In the genomic region with DNA sequence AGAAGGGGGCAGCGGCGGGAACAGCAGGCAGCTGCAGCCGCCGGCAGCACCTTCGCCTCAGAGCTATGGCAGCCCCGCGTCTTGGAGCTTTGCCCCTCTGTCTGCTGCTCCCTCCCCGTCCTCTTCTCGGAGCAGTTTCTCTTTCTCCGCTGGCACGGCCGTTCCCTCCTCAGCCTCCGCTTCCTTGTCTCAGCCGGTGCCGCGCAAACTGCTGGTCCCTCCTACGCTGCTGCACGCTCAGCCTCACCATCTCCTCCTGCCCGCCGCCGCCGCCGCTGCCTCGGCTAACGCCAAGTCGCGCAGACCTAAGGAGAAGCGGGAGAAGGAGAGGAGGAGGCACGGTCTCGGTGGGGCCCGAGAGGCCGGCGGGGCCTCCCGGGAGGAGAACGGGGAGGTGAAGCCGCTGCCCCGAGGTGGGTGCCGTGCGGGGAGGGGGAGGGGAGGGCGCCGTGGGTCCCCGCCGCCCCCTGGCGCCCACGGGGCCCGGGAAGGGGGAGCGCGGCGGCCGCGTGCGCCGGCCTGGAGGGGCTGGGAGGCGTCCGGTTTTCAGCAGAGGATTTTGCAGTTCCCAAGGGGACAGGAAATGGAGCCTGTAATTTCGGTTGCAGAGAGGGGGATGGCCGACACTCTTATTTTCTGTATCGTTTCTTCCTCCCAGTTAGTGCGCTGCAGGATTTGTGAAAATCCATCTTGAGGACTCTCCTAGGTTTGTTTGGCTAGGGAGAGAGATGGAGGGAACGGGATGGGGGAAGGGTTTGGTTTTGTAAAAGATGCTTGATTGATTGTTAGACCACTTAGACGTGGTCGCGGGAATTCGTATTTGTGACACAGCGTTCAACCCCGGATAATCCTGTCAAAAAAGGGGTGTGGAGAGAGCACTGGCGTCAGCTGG, we compare ENCODE assay signal across 1 cellular context.
TF ChIP-seq lines count a peak whose summit lies in the region.

No MANE protein-coding gene starts in this region.

TF ChIP-seq in PFSK-1, 5 proteins besides CTCF, POLR2A, EP300 and RAD21:
- TF ChIP-seq REST (IDR thresholded peaks at IDR 0.05; ENCODE audit: insufficient read depth in 1 of 2, low read depth in 2 of 2, low read length in 2 of 2) (no peak), SIN3A (IDR thresholded peaks at IDR 0.05; ENCODE audit: borderline replicate concordance, insufficient read depth, low read length) (peak; percentile 92; the same call in 1 of the 2 replicates), POLR2AphosphoS5 (IDR thresholded peaks at IDR 0.05; ENCODE audit: low read depth, low read length) (no peak), FOXP2 (optimal IDR thresholded peaks at IDR 0.05; ENCODE audit: borderline replicate concordance, extremely low read depth, extremely low read length, insufficient read depth) (no peak), TAF1 (IDR thresholded peaks at IDR 0.05; ENCODE audit: borderline replicate concordance, insufficient read depth, low read length) (0 out of 2 replicates have a peak, but pooled peaks have one; percentile 7)
